Comparison of ENCODE assay signal across 18 cellular contexts in the genomic region with DNA sequence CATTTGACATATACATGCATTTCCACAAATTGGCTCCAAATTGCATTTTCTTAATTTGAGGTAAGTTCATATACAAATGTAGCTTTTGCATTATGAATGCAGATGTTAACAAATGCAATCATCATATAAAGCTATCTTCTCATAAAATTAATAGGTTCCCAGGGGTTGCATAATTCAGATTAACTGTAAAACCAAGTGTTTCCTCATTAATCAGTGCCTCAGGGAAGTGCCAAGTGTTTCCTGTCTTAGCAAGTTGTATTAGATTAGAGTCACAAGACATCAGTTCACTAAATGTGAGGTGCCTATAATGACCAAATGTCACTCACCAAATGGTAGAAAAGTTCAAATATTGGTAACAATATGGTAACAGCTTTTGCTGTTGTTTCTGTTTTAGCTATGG.
"Had no signal": no experiment of that assay in that cellular context is flagged by ENCODE, and none has a peak within 500 bp of the region (broad histone marks: within the 10 kb centered on the region; RNA-seq: fewer than 3 reads in every experiment).

No MANE protein-coding gene starts in this region.

- DNase-seq: dermis blood vessel endothelial cell; foreskin melanocyte; head of caudate nucleus; hippocampal formation; kidney glomerular epithelial cell; mesendoderm; naive B cell; psoas muscle; retina; right lobe of liver; stimulated activated CD4-positive, alpha-beta T cell treated with anti-CD3 and anti-CD28 coated beads, Interleukin-4, amount 100 ng/mL, for 1 hour; stimulated activated CD8-positive, alpha-beta memory T cell treated with anti-CD3 and anti-CD28 coated beads, Interleukin-4, amount 100 ng/mL, for 48 hours; stimulated activated naive CD8-positive, alpha-beta T cell treated with anti-CD3 and anti-CD28 coated beads, Interleukin-15, Interleukin-2, amounts not matched to agents 100 U/mL and 50 U/mL, for 24 hours; thyroid gland had no signal

- H3K9me3 ChIP-seq: neutrophil, psoas muscle, right lobe of liver, suprapubic skin, thyroid gland had no signal

- H3K36me3 ChIP-seq: neutrophil, right lobe of liver, suprapubic skin, thyroid gland had no signal

- H3K9me3 Mint-ChIP-seq: type B pancreatic cell had no signal

- ATAC-seq: psoas muscle; right lobe of liver; stimulated activated effector memory CD8-positive, alpha-beta T cell treated with anti-CD3 and anti-CD28 coated beads, Interleukin-12 subunit alpha, Interleukin-12 subunit beta, amount 100 ng/mL, for 72 hours; stimulated activated naive CD8-positive, alpha-beta T cell treated with anti-CD3 and anti-CD28 coated beads, Interleukin-15, Interleukin-2, amounts not matched to agents 100 U/mL and 50 U/mL, for 24 hours had no signal

- H3K4me3 ChIP-seq: psoas muscle, right lobe of liver, suprapubic skin, thyroid gland had no signal

- H3K4me3 Mint-ChIP-seq: naive B cell; stimulated activated effector memory CD8-positive, alpha-beta T cell treated with anti-CD3 and anti-CD28 coated beads, Interleukin-12 subunit alpha, Interleukin-12 subunit beta, amount 100 ng/mL, for 72 hours; type B pancreatic cell had no signal

- H3K36me3 Mint-ChIP-seq: naive B cell; stimulated activated effector memory CD8-positive, alpha-beta T cell treated with anti-CD3 and anti-CD28 coated beads, Interleukin-12 subunit alpha, Interleukin-12 subunit beta, amount 100 ng/mL, for 72 hours; type B pancreatic cell had no signal

- H3K4me1 ChIP-seq: psoas muscle, right lobe of liver, suprapubic skin, thyroid gland had no signal

- H3K27ac ChIP-seq: neutrophil, psoas muscle, right lobe of liver, suprapubic skin, thyroid gland had no signal

- H3K27ac Mint-ChIP-seq: naive B cell; stimulated activated effector memory CD8-positive, alpha-beta T cell treated with anti-CD3 and anti-CD28 coated beads, Interleukin-12 subunit alpha, Interleukin-12 subunit beta, amount 100 ng/mL, for 72 hours; type B pancreatic cell had no signal

- H3K27me3 ChIP-seq: neutrophil, right lobe of liver, suprapubic skin, thyroid gland had no signal

- H3K4me1 Mint-ChIP-seq: naive B cell; stimulated activated effector memory CD8-positive, alpha-beta T cell treated with anti-CD3 and anti-CD28 coated beads, Interleukin-12 subunit alpha, Interleukin-12 subunit beta, amount 100 ng/mL, for 72 hours had no signal

- H3K27me3 Mint-ChIP-seq: naive B cell, type B pancreatic cell had no signal
